ENCODE assay signal across 2 cellular contexts in the genomic region with DNA sequence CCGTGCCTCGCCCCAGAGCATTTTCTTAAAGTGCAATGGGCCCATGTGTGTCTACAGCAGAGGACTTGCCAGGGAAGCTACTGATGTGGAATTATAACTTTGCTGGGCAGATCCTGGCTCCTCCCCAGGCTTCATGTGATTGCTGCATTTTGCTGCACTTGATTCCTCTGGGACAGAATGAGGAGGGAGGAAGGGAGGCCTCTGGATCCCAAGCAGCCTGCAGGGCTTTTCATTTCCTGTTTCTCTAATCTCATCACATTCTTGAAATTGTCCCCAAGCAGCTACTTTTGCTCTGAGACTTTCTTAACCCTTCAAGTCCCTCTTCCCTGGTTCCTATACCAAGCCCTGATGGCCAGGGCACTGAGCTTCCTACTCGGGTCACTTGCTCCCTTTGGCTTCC.
A peak's percentile ranks its signal among the peaks of the same experiment; 100 is the strongest.
TF ChIP-seq lines count a peak whose summit lies in the region.

No MANE protein-coding gene starts in this region.

TF ChIP-seq in A549, 52 proteins besides CTCF, POLR2A, EP300 and RAD21 (continued from another document):
- TF ChIP-seq CEBPB (IDR thresholded peaks at IDR 0.05): 0 out of 4 replicates have a peak, but pooled peaks of 1 of the 2 experiments have one; percentile 17
- TF ChIP-seq TP53 (CRISPR knock-in tag; IDR thresholded peaks at IDR 0.05): no peak
- TF ChIP-seq GATA3 (IDR thresholded peaks at IDR 0.05; ENCODE audit: borderline replicate concordance): peak; percentile 54; the same call in 1 of the 2 replicates

TF ChIP-seq in H1, 55 proteins besides CTCF, POLR2A, EP300 and RAD21 (continued from another document):
- no peak for TF ChIP-seq TCF12 (IDR thresholded peaks at IDR 0.05; ENCODE audit: low read depth, low read length)
- no peak for TF ChIP-seq CHD1 (IDR thresholded peaks at IDR 0.05; ENCODE audit: low read depth, low read length)
- no peak for TF ChIP-seq SIRT6 (IDR thresholded peaks at IDR 0.05; ENCODE audit: low read length)
- TF ChIP-seq CBX8 (IDR thresholded peaks at IDR 0.05; ENCODE audit: borderline replicate concordance, low read depth, low read length): no peak
- TF ChIP-seq SP4 (IDR thresholded peaks at IDR 0.05; ENCODE audit: low read length): no peak
- TF ChIP-seq, protein P1, sequence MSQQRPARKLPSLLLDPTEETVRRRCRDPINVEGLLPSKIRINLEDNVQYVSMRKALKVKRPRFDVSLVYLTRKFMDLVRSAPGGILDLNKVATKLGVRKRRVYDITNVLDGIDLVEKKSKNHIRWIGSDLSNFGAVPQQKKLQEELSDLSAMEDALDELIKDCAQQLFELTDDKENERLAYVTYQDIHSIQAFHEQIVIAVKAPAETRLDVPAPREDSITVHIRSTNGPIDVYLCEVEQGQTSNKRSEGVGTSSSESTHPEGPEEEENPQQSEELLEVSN (IDR thresholded peaks at IDR 0.05): no peak
- TF ChIP-seq, protein P2, sequence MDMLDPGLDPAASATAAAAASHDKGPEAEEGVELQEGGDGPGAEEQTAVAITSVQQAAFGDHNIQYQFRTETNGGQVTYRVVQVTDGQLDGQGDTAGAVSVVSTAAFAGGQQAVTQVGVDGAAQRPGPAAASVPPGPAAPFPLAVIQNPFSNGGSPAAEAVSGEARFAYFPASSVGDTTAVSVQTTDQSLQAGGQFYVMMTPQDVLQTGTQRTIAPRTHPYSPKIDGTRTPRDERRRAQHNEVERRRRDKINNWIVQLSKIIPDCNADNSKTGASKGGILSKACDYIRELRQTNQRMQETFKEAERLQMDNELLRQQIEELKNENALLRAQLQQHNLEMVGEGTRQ (IDR thresholded peaks at IDR 0.05; ENCODE audit: low read length): no peak
- no peak for TF ChIP-seq JUN (IDR thresholded peaks at IDR 0.05; ENCODE audit: low read depth, low read length)
- TF ChIP-seq, protein P3, sequence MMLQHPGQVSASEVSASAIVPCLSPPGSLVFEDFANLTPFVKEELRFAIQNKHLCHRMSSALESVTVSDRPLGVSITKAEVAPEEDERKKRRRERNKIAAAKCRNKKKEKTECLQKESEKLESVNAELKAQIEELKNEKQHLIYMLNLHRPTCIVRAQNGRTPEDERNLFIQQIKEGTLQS (IDR thresholded peaks at IDR 0.05; ENCODE audit: insufficient read depth, low read depth, low read length): no peak
